In the genomic region with DNA sequence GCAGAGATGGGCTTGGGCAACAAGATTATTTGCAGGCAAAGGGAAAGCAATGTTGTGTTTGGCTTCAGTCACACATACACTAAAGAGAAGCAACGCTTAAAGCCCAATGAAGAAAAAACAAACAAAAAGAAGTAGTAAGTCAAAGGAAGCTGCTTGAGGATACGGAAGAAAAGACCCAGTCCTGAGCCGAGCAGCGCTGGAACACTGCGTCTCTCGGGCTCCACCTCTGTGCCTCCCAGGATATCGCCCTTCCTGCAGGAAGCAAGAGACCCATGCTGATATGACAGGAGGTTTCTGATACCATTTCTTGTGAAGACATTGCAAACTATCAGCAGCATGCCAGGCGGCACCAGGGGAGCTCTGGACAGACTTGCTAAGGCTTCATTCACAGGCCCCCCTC, we compare ENCODE assay signal across 12 cellular contexts. TPM values are rescaled to one million over a fixed set of nuclear protein-coding genes. Genes with fewer than 3 reads are reported as not detected.
A peak's percentile ranks its signal among the peaks of the same experiment; 100 is the strongest.
DNase-seq lines count a peak whose midpoint lies in the region; ATAC-seq and TF ChIP-seq lines count a peak whose summit lies in the region.
"Had no signal": no experiment of that assay in that cellular context is flagged by ENCODE, and none has a peak within 500 bp of the region (broad histone marks: within the 10 kb centered on the region; RNA-seq: fewer than 3 reads in every experiment).

No MANE protein-coding gene starts in this region.

- peak overlapping the region; percentile 63 for H3K4me3 Mint-ChIP-seq in neural crest cell
- H3K4me3 Mint-ChIP-seq: activated naive CD8-positive, alpha-beta T cell treated with anti-CD3 and anti-CD28 coated beads, Interleukin-2, amount 10 ng/mL, durations not matched to agents 7 days and 5 days had no signal

- H3K4me3 ChIP-seq in adipocyte (ENCODE audit: low read length) = no peak overlapping the region
- H3K4me3 ChIP-seq in heart left ventricle = peak overlapping the region in 9 of 12 donors; percentile 3 to 32 (median 15)
- no peak overlapping the region for H3K4me3 ChIP-seq in foreskin fibroblast (ENCODE audit: low read depth in 1 of 2, low read length in 2 of 2)
- no peak overlapping the region for H3K4me3 ChIP-seq in adrenal gland
- no peak overlapping the region for H3K4me3 ChIP-seq in sigmoid colon

- 29 to 48% (median 45%) methylated on average over 8 of the region's 8 CpGs for WGBS in heart left ventricle, 4 donors
- WGBS in adrenal gland, 4 donors = 49 to 64% (median 61%) methylated on average over 7 to 8 of the region's 8 CpGs
- 37 to 48% methylated on average over 8 of the region's 8 CpGs for WGBS in sigmoid colon, 2 donors

- peak overlapping the region in 11 of 12 donors; percentile 8 to 65 (median 51) for H3K27ac ChIP-seq in heart left ventricle
- peak overlapping the region in 2 of 5 donors; percentile 23 to 29 for H3K27ac ChIP-seq in adrenal gland
- peak overlapping the region in 1 of 4 donors; percentile 29 for H3K27ac ChIP-seq in sigmoid colon
- H3K27ac ChIP-seq: RWPE1 had no signal

- H3K27me3 ChIP-seq in adipocyte (replicated peaks; ENCODE audit: control insufficient read depth, insufficient read depth, low read length) = no peaks in the 10 kb centered on the region
- H3K27me3 ChIP-seq in heart left ventricle = no peaks in the 10 kb centered on the region
- H3K27me3 ChIP-seq in adrenal gland = no peaks in the 10 kb centered on the region
- H3K27me3 ChIP-seq in sigmoid colon = no peaks in the 10 kb centered on the region

- TF ChIP-seq POLR2A in heart left ventricle (IDR thresholded peaks at IDR 0.05) (no peak), adrenal gland (IDR thresholded peaks at IDR 0.05) (no peak), sigmoid colon (IDR thresholded peaks at IDR 0.05) (no peak)

- no peak for TF ChIP-seq EP300 in sigmoid colon (IDR thresholded peaks at IDR 0.05)

- H3K9ac ChIP-seq in adipocyte (ENCODE audit: low read length) = no peak overlapping the region

- H3K27ac Mint-ChIP-seq in neural crest cell (ENCODE audit: unreplicated experiment) = no peak overlapping the region
- H3K27ac Mint-ChIP-seq: activated naive CD8-positive, alpha-beta T cell treated with anti-CD3 and anti-CD28 coated beads, Interleukin-2, amount 10 ng/mL, durations not matched to agents 7 days and 5 days had no signal

- no peaks in the 10 kb centered on the region for H3K9me3 Mint-ChIP-seq in neural crest cell
- H3K9me3 Mint-ChIP-seq: activated naive CD8-positive, alpha-beta T cell treated with anti-CD3 and anti-CD28 coated beads, Interleukin-2, amount 10 ng/mL, durations not matched to agents 7 days and 5 days had no signal

- H3K27me3 Mint-ChIP-seq in neural crest cell (ENCODE audit: low read depth) = no peaks in the 10 kb centered on the region
- H3K27me3 Mint-ChIP-seq: activated naive CD8-positive, alpha-beta T cell treated with anti-CD3 and anti-CD28 coated beads, Interleukin-2, amount 10 ng/mL, durations not matched to agents 7 days and 5 days had no signal

- peak; percentile 41 for DNase-seq in CD1c-positive myeloid dendritic cell (ENCODE audit: extremely low spot score)
- peak; percentile 30 for DNase-seq in adipocyte (ENCODE audit: low read depth)
- peak; percentile 35 to 62 (median 44) for DNase-seq in heart left ventricle
- DNase-seq in neural crest cell (ENCODE audit: low read depth, low spot score) = no peak
- no peak for DNase-seq in foreskin fibroblast
- DNase-seq in adrenal gland = no peak
- DNase-seq in sigmoid colon = no peak
- DNase-seq: activated naive CD8-positive, alpha-beta T cell treated with anti-CD3 and anti-CD28 coated beads, Interleukin-2, amount 10 ng/mL, durations not matched to agents 7 days and 5 days; NCI-H2107 had no signal

- TF ChIP-seq CTCF in heart left ventricle (IDR thresholded peaks at IDR 0.05) (peak in 7 of 12 donors; percentile 10 to 47 (median 21)), neural crest cell (conservative IDR thresholded peaks at IDR 0.05) (no peak), foreskin fibroblast (IDR thresholded peaks at IDR 0.05; ENCODE audit: low read depth, low read length) (no peak), adrenal gland (IDR thresholded peaks at IDR 0.05) (no peak), sigmoid colon (IDR thresholded peaks at IDR 0.05) (no peak)

- H3K4me1 Mint-ChIP-seq in neural crest cell = peaks cover 69% of the 10 kb centered on the region

- intact Hi-C loops in heart left ventricle (cut with DNase I) (loop anchor here in 1 of 10 donors (5.0 kb wide), 1 partner anchor 34 kb away; no protein-coding TSS in a partner anchor), adrenal gland (cut with DNase I) (no loop called here), sigmoid colon (cut with DNase I) (no loop called here)

- no peaks in the 10 kb centered on the region for H3K36me3 Mint-ChIP-seq in neural crest cell (ENCODE audit: low read depth)

- H3K9me3 ChIP-seq in adipocyte (ENCODE audit: control insufficient read depth, low read length) = no peaks in the 10 kb centered on the region
- H3K9me3 ChIP-seq in heart left ventricle = no peaks in the 10 kb centered on the region
- H3K9me3 ChIP-seq in adrenal gland (replicated peaks in 1 of 3) = no peaks in the 10 kb centered on the region
- H3K9me3 ChIP-seq in sigmoid colon = no peaks in the 10 kb centered on the region

- H3K36me3 ChIP-seq in adipocyte (ENCODE audit: control insufficient read depth, insufficient read depth, low read length, severe bottlenecking) (no peaks in the 10 kb centered on the region), heart left ventricle (no peaks in the 10 kb centered on the region), adrenal gland (replicated peaks in 1 of 2) (no peaks in the 10 kb centered on the region), sigmoid colon (no peaks in the 10 kb centered on the region)

- peak in 3 of 4 donors; percentile 74 to 86 (median 78) for ATAC-seq in heart left ventricle
- no peak for ATAC-seq in HG03108 (IDR thresholded peaks at IDR 0.05; ENCODE audit: unreplicated experiment)
- ATAC-seq: activated CD4-positive, CD25-positive, alpha-beta regulatory T cell treated with anti-CD3 and anti-CD28 coated beads, Interleukin-2, amount 50 U/mL, for 24 hours had no signal

- H3K4me1 ChIP-seq in adipocyte (ENCODE audit: control insufficient read depth, insufficient read depth, low read length) (peaks cover 23% of the 10 kb centered on the region), heart left ventricle (peaks cover 0 to 86% (median 35%) of the 10 kb centered on the region in 12 donors), adrenal gland (replicated peaks in 1 of 2) (peaks cover 15 to 60% of the 10 kb centered on the region in 2 donors), sigmoid colon (peaks cover 0 to 77% (median 59%) of the 10 kb centered on the region in 4 donors)

RNA-seq across cellular contexts. Expression of a gene that starts 9.9 kb away (rescaled TPM):
- 10 to 100 TPM in 7 of 9 donors, 1 to 10 TPM in 2; 8.7 to 34.1 (median 13.3) TPM for total RNA-seq in heart left ventricle
- polyA plus RNA-seq in heart left ventricle = 1 to 10 TPM; 4.8 to 6.8 TPM
- total RNA-seq in neural crest cell = 53.3 and 59.1 TPM in 2 replicates
- total RNA-seq in adrenal gland = 10 to 100 TPM; 36.3 to 71.7 (median 51.6) TPM
- 10 to 100 TPM; 15.8 to 44.2 (median 24.6) TPM for polyA plus RNA-seq in adrenal gland
- 10 to 100 TPM; 49.5 to 79.2 (median 59.0) TPM for total RNA-seq in sigmoid colon
- 10 to 100 TPM; 21.6 to 25.9 (median 25.2) TPM for polyA plus RNA-seq in sigmoid colon

Comparison
In these comparisons a context has a peak if more than half of its experiments do, and no peak if none do; other contexts are left out.
1. DNase-seq: peak in CD1c-positive myeloid dendritic cell (single experiment), adipocyte (single experiment) and heart left ventricle (5 of 5); none in neural crest cell (single experiment), foreskin fibroblast (0 of 2), adrenal gland (0 of 7) and sigmoid colon (single experiment).
2. H3K4me3 ChIP-seq: peak in heart left ventricle (9 of 12); none in adipocyte (single experiment), foreskin fibroblast (0 of 2), adrenal gland (0 of 4) and sigmoid colon (0 of 4).
3. CTCF ChIP-seq: peak in heart left ventricle (7 of 12); none in neural crest cell (single experiment), foreskin fibroblast (single experiment), adrenal gland (0 of 6) and sigmoid colon (0 of 4).